Comparison of ENCODE assay signal across 1 cellular context in genomic region chr11:17918049-17918605, GRCh38.
A peak's percentile ranks its signal among the peaks of the same experiment; 100 is the strongest.
TF ChIP-seq lines count a peak whose summit lies in the region.

No MANE protein-coding gene starts in this region.

TF ChIP-seq in GM23338, 12 proteins besides CTCF, POLR2A, EP300 and RAD21 (continued from another document):
- TF ChIP-seq, protein P1, sequence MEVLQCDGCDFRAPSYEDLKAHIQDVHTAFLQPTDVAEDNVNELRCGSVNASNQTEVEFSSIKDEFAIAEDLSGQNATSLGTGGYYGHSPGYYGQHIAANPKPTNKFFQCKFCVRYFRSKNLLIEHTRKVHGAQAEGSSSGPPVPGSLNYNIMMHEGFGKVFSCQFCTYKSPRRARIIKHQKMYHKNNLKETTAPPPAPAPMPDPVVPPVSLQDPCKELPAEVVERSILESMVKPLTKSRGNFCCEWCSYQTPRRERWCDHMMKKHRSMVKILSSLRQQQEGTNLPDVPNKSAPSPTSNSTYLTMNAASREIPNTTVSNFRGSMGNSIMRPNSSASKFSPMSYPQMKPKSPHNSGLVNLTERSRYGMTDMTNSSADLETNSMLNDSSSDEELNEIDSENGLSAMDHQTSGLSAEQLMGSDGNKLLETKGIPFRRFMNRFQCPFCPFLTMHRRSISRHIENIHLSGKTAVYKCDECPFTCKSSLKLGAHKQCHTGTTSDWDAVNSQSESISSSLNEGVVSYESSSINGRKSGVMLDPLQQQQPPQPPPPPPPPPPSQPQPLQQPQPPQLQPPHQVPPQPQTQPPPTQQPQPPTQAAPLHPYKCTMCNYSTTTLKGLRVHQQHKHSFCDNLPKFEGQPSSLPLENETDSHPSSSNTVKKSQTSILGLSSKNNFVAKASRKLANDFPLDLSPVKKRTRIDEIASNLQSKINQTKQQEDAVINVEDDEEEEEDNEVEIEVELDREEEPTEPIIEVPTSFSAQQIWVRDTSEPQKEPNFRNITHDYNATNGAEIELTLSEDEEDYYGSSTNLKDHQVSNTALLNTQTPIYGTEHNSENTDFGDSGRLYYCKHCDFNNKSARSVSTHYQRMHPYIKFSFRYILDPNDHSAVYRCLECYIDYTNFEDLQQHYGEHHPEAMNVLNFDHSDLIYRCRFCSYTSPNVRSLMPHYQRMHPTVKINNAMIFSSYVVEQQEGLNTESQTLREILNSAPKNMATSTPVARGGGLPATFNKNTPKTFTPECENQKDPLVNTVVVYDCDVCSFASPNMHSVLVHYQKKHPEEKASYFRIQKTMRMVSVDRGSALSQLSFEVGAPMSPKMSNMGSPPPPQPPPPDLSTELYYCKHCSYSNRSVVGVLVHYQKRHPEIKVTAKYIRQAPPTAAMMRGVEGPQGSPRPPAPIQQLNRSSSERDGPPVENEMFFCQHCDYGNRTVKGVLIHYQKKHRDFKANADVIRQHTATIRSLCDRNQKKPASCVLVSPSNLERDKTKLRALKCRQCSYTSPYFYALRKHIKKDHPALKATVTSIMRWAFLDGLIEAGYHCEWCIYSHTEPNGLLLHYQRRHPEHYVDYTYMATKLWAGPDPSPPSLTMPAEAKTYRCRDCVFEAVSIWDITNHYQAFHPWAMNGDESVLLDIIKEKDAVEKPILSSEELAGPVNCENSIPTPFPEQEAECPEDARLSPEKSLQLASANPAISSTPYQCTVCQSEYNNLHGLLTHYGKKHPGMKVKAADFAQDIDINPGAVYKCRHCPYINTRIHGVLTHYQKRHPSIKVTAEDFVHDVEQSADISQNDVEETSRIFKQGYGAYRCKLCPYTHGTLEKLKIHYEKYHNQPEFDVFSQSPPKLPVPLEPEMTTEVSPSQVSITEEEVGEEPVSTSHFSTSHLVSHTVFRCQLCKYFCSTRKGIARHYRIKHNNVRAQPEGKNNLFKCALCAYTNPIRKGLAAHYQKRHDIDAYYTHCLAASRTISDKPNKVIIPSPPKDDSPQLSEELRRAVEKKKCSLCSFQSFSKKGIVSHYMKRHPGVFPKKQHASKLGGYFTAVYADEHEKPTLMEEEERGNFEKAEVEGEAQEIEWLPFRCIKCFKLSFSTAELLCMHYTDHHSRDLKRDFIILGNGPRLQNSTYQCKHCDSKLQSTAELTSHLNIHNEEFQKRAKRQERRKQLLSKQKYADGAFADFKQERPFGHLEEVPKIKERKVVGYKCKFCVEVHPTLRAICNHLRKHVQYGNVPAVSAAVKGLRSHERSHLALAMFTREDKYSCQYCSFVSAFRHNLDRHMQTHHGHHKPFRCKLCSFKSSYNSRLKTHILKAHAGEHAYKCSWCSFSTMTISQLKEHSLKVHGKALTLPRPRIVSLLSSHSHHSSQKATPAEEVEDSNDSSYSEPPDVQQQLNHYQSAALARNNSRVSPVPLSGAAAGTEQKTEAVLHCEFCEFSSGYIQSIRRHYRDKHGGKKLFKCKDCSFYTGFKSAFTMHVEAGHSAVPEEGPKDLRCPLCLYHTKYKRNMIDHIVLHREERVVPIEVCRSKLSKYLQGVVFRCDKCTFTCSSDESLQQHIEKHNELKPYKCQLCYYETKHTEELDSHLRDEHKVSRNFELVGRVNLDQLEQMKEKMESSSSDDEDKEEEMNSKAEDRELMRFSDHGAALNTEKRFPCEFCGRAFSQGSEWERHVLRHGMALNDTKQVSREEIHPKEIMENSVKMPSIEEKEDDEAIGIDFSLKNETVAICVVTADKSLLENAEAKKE (CRISPR knock-in tag; IDR thresholded peaks at IDR 0.05): peak; percentile 70
